Comparison of ENCODE assay signal across 1 cellular context in genomic region chr2:200318940-200319435, GRCh38.
TF ChIP-seq lines count a peak whose summit lies in the region.

No MANE protein-coding gene starts in this region.

TF ChIP-seq in GM23338, 12 proteins besides CTCF, POLR2A, EP300 and RAD21:
- no peak for TF ChIP-seq POLR2AphosphoS5 (IDR thresholded peaks at IDR 0.05; ENCODE audit: low read depth)
- TF ChIP-seq REST (IDR thresholded peaks at IDR 0.05; ENCODE audit: unreplicated experiment): no peak
- TF ChIP-seq JUNB (IDR thresholded peaks at IDR 0.05; ENCODE audit: unreplicated experiment): no peak
- TF ChIP-seq CREB1 (CRISPR knock-in tag; IDR thresholded peaks at IDR 0.05; ENCODE audit: low read depth): no peak
- no peak for TF ChIP-seq ZNF114 (CRISPR knock-in tag; IDR thresholded peaks at IDR 0.05)
- TF ChIP-seq EZH2 (IDR thresholded peaks at IDR 0.05; ENCODE audit: low read depth, unreplicated experiment): no peak
- no peak for TF ChIP-seq NANOG (IDR thresholded peaks at IDR 0.05; ENCODE audit: borderline replicate concordance)
- no peak for TF ChIP-seq STAT1 (IDR thresholded peaks at IDR 0.05; ENCODE audit: unreplicated experiment)
- TF ChIP-seq ZNF462 (CRISPR knock-in tag; IDR thresholded peaks at IDR 0.05): no peak
- TF ChIP-seq ETS1 (IDR thresholded peaks at IDR 0.05): no peak
- TF ChIP-seq ZNF331 (CRISPR knock-in tag; IDR thresholded peaks at IDR 0.05; ENCODE audit: low read depth): no peak
- no peak for TF ChIP-seq EZH2phosphoT487 (IDR thresholded peaks at IDR 0.05; ENCODE audit: unreplicated experiment)
TF ChIP-seq in GM23338: peak in this region for 0.
